In genomic region chr10:48332871-48333216, GRCh38 we compare ENCODE assay signal across 20 cellular contexts. TPM values are rescaled to one million over a fixed set of nuclear protein-coding genes. Genes with fewer than 3 reads are reported as not detected.
"Had no signal": no experiment of that assay in that cellular context is flagged by ENCODE, and none has a peak within 500 bp of the region (broad histone marks: within the 10 kb centered on the region; RNA-seq: fewer than 3 reads in every experiment).

No MANE protein-coding gene starts in this region.

- H3K27me3 Mint-ChIP-seq: activated CD8-positive, alpha-beta memory T cell treated with anti-CD3 and anti-CD28 coated beads, Interleukin-2, amount 10 ng/mL, durations not matched to agents 7 days and 5 days; activated naive CD4-positive, alpha-beta T cell treated with anti-CD3 and anti-CD28 coated beads, Interleukin-2, amount 50 U/mL, for 24 hours; activated T-cell treated with anti-CD3 and anti-CD28 coated beads, Interleukin-2, amount 50 U/mL, for 24 hours; naive thymus-derived CD4-positive, alpha-beta T cell; stimulated activated memory B cell treated with anti-CD40 and anti-IgM and Interleukin-4, amounts not matched to agents 10 μg/mL and 1 μg/mL and 100 μg/mL, for 72 hours had no signal

- H3K27me3 ChIP-seq: body of pancreas, right atrium auricular region had no signal

- H3K9me3 Mint-ChIP-seq: activated naive CD4-positive, alpha-beta T cell treated with anti-CD3 and anti-CD28 coated beads, Interleukin-2, amount 50 U/mL, for 24 hours; activated T-cell treated with anti-CD3 and anti-CD28 coated beads, Interleukin-2, amount 50 U/mL, for 24 hours had no signal

- H3K4me3 Mint-ChIP-seq: activated CD8-positive, alpha-beta memory T cell treated with anti-CD3 and anti-CD28 coated beads, Interleukin-2, amount 10 ng/mL, durations not matched to agents 7 days and 5 days; activated naive CD4-positive, alpha-beta T cell treated with anti-CD3 and anti-CD28 coated beads, Interleukin-2, amount 50 U/mL, for 24 hours; activated T-cell treated with anti-CD3 and anti-CD28 coated beads, Interleukin-2, amount 50 U/mL, for 24 hours; naive thymus-derived CD4-positive, alpha-beta T cell; stimulated activated memory B cell treated with anti-CD40 and anti-IgM and Interleukin-4, amounts not matched to agents 10 μg/mL and 1 μg/mL and 100 μg/mL, for 72 hours had no signal

- ATAC-seq: activated CD8-positive, alpha-beta memory T cell treated with anti-CD3 and anti-CD28 coated beads, Interleukin-2, amount 10 ng/mL, durations not matched to agents 7 days and 5 days; body of pancreas; naive thymus-derived CD4-positive, alpha-beta T cell; stimulated activated memory B cell treated with anti-CD40 and anti-IgM and Interleukin-4, amounts not matched to agents 10 μg/mL and 1 μg/mL and 100 μg/mL, for 72 hours had no signal

- H3K27ac Mint-ChIP-seq: activated CD8-positive, alpha-beta memory T cell treated with anti-CD3 and anti-CD28 coated beads, Interleukin-2, amount 10 ng/mL, durations not matched to agents 7 days and 5 days; activated naive CD4-positive, alpha-beta T cell treated with anti-CD3 and anti-CD28 coated beads, Interleukin-2, amount 50 U/mL, for 24 hours; activated T-cell treated with anti-CD3 and anti-CD28 coated beads, Interleukin-2, amount 50 U/mL, for 24 hours; stimulated activated memory B cell treated with anti-CD40 and anti-IgM and Interleukin-4, amounts not matched to agents 10 μg/mL and 1 μg/mL and 100 μg/mL, for 72 hours had no signal

- H3K36me3 ChIP-seq: lower lobe of right lung, right atrium auricular region had no signal

- H3K9me3 ChIP-seq: body of pancreas, lower lobe of right lung had no signal

- H3K4me3 ChIP-seq: body of pancreas, lower lobe of right lung, right atrium auricular region had no signal

- DNase-seq: activated CD4-positive, alpha-beta T cell treated with anti-CD3 and anti-CD28 coated beads, Interleukin-2, amount 50 U/mL, for 4 hours; activated CD4-positive, CD25-positive, alpha-beta regulatory T cell treated with anti-CD3 and anti-CD28 coated beads, Interleukin-2, amount 50 U/mL, for 72 hours; activated CD8-positive, alpha-beta memory T cell treated with anti-CD3 and anti-CD28 coated beads, Interleukin-2, amount 10 ng/mL, durations not matched to agents 7 days and 5 days; activated effector memory CD4-positive, alpha-beta T cell treated with Interleukin-2 at 50 U/mL for 16 hours; activated T-cell treated with anti-CD3 and anti-CD28 coated beads, Interleukin-2, amount 50 U/mL, for 24 hours; amniotic stem cell; body of pancreas; central memory CD4-positive, alpha-beta T cell; dermis blood vessel endothelial cell; erythroblast; hypothalamus; lower lobe of right lung; midbrain; naive thymus-derived CD4-positive, alpha-beta T cell; posterior cingulate gyrus; small intestine; substantia nigra had no signal

- H3K27ac ChIP-seq: body of pancreas, lower lobe of right lung had no signal

RNA-seq across cellular contexts. Expression of gene FRMPD2, which starts 58.3 kb away (rescaled TPM):
- total RNA-seq: activated CD8-positive, alpha-beta memory T cell treated with anti-CD3 and anti-CD28 coated beads, Interleukin-2, amount 10 ng/mL, durations not matched to agents 7 days and 5 days; body of pancreas had no signal
- polyA plus RNA-seq: naive thymus-derived CD4-positive, alpha-beta T cell; small intestine had no signal
